18 cellular contexts compared by ENCODE assay signal in the genomic region with DNA sequence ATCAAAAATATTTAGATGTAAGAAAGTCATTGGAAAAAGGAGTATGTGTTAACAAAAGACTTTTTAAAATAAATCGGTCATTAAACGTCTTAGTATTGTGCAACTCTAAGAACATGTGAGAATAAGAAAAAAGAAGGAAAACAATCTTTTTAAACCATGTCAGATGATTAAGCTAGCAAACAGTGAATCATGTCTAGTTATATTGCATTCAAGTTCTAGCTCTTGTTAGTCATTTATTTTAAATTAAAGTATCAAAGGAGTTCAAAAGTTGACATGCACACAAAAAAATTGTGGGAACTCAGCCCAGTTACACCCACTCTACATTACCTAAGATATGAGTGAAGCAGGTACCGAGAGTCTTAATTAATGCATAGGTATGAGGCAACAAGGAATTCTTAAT. TPM values are rescaled to one million over a fixed set of nuclear protein-coding genes. Genes with fewer than 3 reads are reported as not detected.
DNase-seq lines count a peak whose midpoint lies in the region; ATAC-seq, FAIRE-seq and TF ChIP-seq lines count a peak whose summit lies in the region.
"Had no signal": no experiment of that assay in that cellular context is flagged by ENCODE, and none has a peak within 500 bp of the region (broad histone marks: within the 10 kb centered on the region; RNA-seq: fewer than 3 reads in every experiment).

No MANE protein-coding gene starts in this region.

- TF ChIP-seq CTCF in SK-N-SH (IDR thresholded peaks at IDR 0.05) (no peak), GM20000 (IDR thresholded peaks at IDR 0.05; ENCODE audit: extremely low read depth, missing control alignments) (no peak)

- peak; percentile 18 for FAIRE-seq in colon (lab: Jason Lieb, UNC)
- FAIRE-seq: GM12892 had no signal

- no peak overlapping the region for H3K27ac ChIP-seq in SK-N-SH (ENCODE audit: low read depth in 2 of 2, low read length in 1 of 2)
- H3K27ac ChIP-seq: tibial artery had no signal

- peaks cover 3% of the 10 kb centered on the region for H3K9me3 Mint-ChIP-seq in stimulated activated effector memory CD8-positive, alpha-beta T cell treated with anti-CD3 and anti-CD28 coated beads, Interleukin-12 subunit alpha, Interleukin-12 subunit beta, amount 100 ng/mL, for 72 hours
- H3K9me3 Mint-ChIP-seq: activated T-cell treated with anti-CD3 and anti-CD28 coated beads, Interleukin-2, amount 50 U/mL, for 4 hours had no signal

- H3F3A ChIP-seq in SK-N-SH (replicated peaks; ENCODE audit: insufficient read depth): no peaks in the 10 kb centered on the region

- peaks cover 12% of the 10 kb centered on the region for H3K4me1 Mint-ChIP-seq in stimulated activated effector memory CD8-positive, alpha-beta T cell treated with anti-CD3 and anti-CD28 coated beads, Interleukin-12 subunit alpha, Interleukin-12 subunit beta, amount 100 ng/mL, for 72 hours

- no peaks in the 10 kb centered on the region for H4K20me1 ChIP-seq in SK-N-SH (ENCODE audit: insufficient read depth)

- no peaks in the 10 kb centered on the region for H3K27me3 ChIP-seq in SK-N-SH (ENCODE audit: insufficient read depth)
- H3K27me3 ChIP-seq: tibial artery had no signal

- no peaks in the 10 kb centered on the region for H3K79me2 ChIP-seq in SK-N-SH (ENCODE audit: insufficient read depth)

- no peaks in the 10 kb centered on the region for H3K9me2 ChIP-seq in SK-N-SH

- CTCF ChIA-PET in SK-N-SH (lab: Yijun Ruan, JAX): no interaction called here

- H3K4me3 Mint-ChIP-seq in stimulated activated effector memory CD8-positive, alpha-beta T cell treated with anti-CD3 and anti-CD28 coated beads, Interleukin-12 subunit alpha, Interleukin-12 subunit beta, amount 100 ng/mL, for 72 hours: no peak overlapping the region
- H3K4me3 Mint-ChIP-seq: activated B cell treated with CpG ODN at 0.5 μM for 24 hours; activated T-cell treated with anti-CD3 and anti-CD28 coated beads, Interleukin-2, amount 50 U/mL, for 4 hours; brain had no signal

- no peaks in the 10 kb centered on the region for H3K36me3 ChIP-seq in SK-N-SH (replicated peaks in 1 of 2; ENCODE audit: control insufficient read depth in 1 of 2, insufficient read depth in 2 of 2, low read length in 1 of 2)
- H3K36me3 ChIP-seq: tibial artery had no signal

- DNase-seq in SK-N-SH (no peak), kidney glomerular epithelial cell (lab: John Stamatoyannopoulos, UW) (peak; percentile 55), GM20000 (ENCODE audit: low spot score) (no peak), OCI-M2 (lab: John Stamatoyannopoulos, UW; ENCODE audit: unreplicated experiment) (no peak)
- DNase-seq in stimulated activated effector memory CD8-positive, alpha-beta T cell treated with anti-CD3 and anti-CD28 coated beads, Interleukin-12 subunit alpha, Interleukin-12 subunit beta, amount 100 ng/mL, for 72 hours (ENCODE audit: low spot score in 2 of 2): no peak
- DNase-seq: activated B cell treated with CpG ODN at 0.5 μM for 24 hours; activated T-cell treated with anti-CD3 and anti-CD28 coated beads, Interleukin-2, amount 50 U/mL, for 4 hours; erythroblast; H7; NCI-H1694 treated with DMSO at 0.1 percent for 48 hours; NCI-H774; tibial artery had no signal

- H3K4me1 ChIP-seq in SK-N-SH (ENCODE audit: control insufficient read depth in 1 of 2, insufficient read depth in 2 of 2, low read depth in 1 of 2, low read length in 1 of 2): no peaks in the 10 kb centered on the region; a peak in 1 of 4 replicates

- ATAC-seq in SK-N-SH treated with all-trans-retinoic acid at 6 μM for 48 hours (no peak), GM21390 (IDR thresholded peaks at IDR 0.05; ENCODE audit: unreplicated experiment) (no peak)
- no peak for ATAC-seq in stimulated activated effector memory CD8-positive, alpha-beta T cell treated with anti-CD3 and anti-CD28 coated beads, Interleukin-12 subunit alpha, Interleukin-12 subunit beta, amount 100 ng/mL, for 72 hours

- H3K9me3 ChIP-seq in SK-N-SH: no peaks in the 10 kb centered on the region
- H3K9me3 ChIP-seq: tibial artery had no signal

- H3K36me3 Mint-ChIP-seq in stimulated activated effector memory CD8-positive, alpha-beta T cell treated with anti-CD3 and anti-CD28 coated beads, Interleukin-12 subunit alpha, Interleukin-12 subunit beta, amount 100 ng/mL, for 72 hours: no peaks in the 10 kb centered on the region
- H3K36me3 Mint-ChIP-seq: brain had no signal

- WGBS in SK-N-SH (ENCODE audit: low lambda C conversion rate): 71% methylated on average over 3 of the region's 3 CpGs

- H3K4me2 ChIP-seq in SK-N-SH: no peak overlapping the region

- POLR2A ChIA-PET in SK-N-SH (lab: Yijun Ruan, JAX): no interaction called here

- no peak for TF ChIP-seq EP300 in SK-N-SH (IDR thresholded peaks at IDR 0.05; ENCODE audit: borderline replicate concordance in 1 of 2, low read depth in 1 of 2, low read length in 1 of 2)

- TF ChIP-seq RAD21 in SK-N-SH (IDR thresholded peaks at IDR 0.05; ENCODE audit: low read length): no peak

- no peak overlapping the region for H2AFZ ChIP-seq in SK-N-SH (ENCODE audit: low read depth)

- H3K9ac ChIP-seq in SK-N-SH: no peak overlapping the region

- no peak overlapping the region for H3K27ac Mint-ChIP-seq in stimulated activated effector memory CD8-positive, alpha-beta T cell treated with anti-CD3 and anti-CD28 coated beads, Interleukin-12 subunit alpha, Interleukin-12 subunit beta, amount 100 ng/mL, for 72 hours
- H3K27ac Mint-ChIP-seq: activated B cell treated with CpG ODN at 0.5 μM for 24 hours, brain had no signal

- H3K4me3 ChIP-seq in SK-N-SH (ENCODE audit: low read depth in 2 of 2, low read length in 1 of 2): no peak overlapping the region
- H3K4me3 ChIP-seq: SK-N-MC, tibial artery had no signal

TF ChIP-seq in SK-N-SH treated with all-trans-retinoic acid at 6 μM for 48 hours, 23 proteins besides CTCF, POLR2A, EP300 and RAD21:
- peak; percentile 27; the same call in 1 of the 2 replicates for TF ChIP-seq ISL1 (CRISPR knock-in tag; IDR thresholded peaks at IDR 0.05)
- no peak for TF ChIP-seq ZFP30 (CRISPR knock-in tag; IDR thresholded peaks at IDR 0.05)

TF ChIP-seq in SK-N-SH, 30 proteins besides CTCF, POLR2A, EP300 and RAD21:
- TF ChIP-seq FOXM1 (IDR thresholded peaks at IDR 0.05; ENCODE audit: low read depth) (no peak), POLR2AphosphoS5 (IDR thresholded peaks at IDR 0.05; ENCODE audit: low read depth, low read length) (no peak), MEF2A (IDR thresholded peaks at IDR 0.05; ENCODE audit: borderline replicate concordance, low read depth) (no peak), NRF1 (IDR thresholded peaks at IDR 0.05; ENCODE audit: low read depth, low read length) (no peak), GABPA (IDR thresholded peaks at IDR 0.05; ENCODE audit: low read depth) (no peak), TCF12 (IDR thresholded peaks at IDR 0.05) (no peak), SIN3A (IDR thresholded peaks at IDR 0.05; ENCODE audit: borderline replicate concordance, low read depth, low read length) (no peak), RXRA (IDR thresholded peaks at IDR 0.05; ENCODE audit: borderline replicate concordance, low read depth) (no peak), EZH2phosphoT487 (IDR thresholded peaks at IDR 0.05; ENCODE audit: borderline replicate concordance, low read depth) (no peak), MXI1 (IDR thresholded peaks at IDR 0.05; ENCODE audit: low read depth, low read length) (no peak), SMC3 (IDR thresholded peaks at IDR 0.05; ENCODE audit: low read depth, low read length) (no peak)
- TF ChIP-seq, protein P1, sequence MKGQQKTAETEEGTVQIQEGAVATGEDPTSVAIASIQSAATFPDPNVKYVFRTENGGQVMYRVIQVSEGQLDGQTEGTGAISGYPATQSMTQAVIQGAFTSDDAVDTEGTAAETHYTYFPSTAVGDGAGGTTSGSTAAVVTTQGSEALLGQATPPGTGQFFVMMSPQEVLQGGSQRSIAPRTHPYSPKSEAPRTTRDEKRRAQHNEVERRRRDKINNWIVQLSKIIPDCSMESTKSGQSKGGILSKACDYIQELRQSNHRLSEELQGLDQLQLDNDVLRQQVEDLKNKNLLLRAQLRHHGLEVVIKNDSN (IDR thresholded peaks at IDR 0.05; ENCODE audit: borderline replicate concordance, low read depth): no peak
- TF ChIP-seq, protein P2, sequence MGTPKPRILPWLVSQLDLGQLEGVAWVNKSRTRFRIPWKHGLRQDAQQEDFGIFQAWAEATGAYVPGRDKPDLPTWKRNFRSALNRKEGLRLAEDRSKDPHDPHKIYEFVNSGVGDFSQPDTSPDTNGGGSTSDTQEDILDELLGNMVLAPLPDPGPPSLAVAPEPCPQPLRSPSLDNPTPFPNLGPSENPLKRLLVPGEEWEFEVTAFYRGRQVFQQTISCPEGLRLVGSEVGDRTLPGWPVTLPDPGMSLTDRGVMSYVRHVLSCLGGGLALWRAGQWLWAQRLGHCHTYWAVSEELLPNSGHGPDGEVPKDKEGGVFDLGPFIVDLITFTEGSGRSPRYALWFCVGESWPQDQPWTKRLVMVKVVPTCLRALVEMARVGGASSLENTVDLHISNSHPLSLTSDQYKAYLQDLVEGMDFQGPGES (IDR thresholded peaks at IDR 0.05; ENCODE audit: low read depth, low read length): no peak

RNA-seq across cellular contexts. Expression of a gene that starts 9.8 kb away (rescaled TPM):
- 1.9 and 2.7 TPM in 2 replicates for polyA plus RNA-seq in SK-N-SH (2012; rRNA removed)
- polyA plus RNA-seq in SK-N-SH (2012; cell fraction: cytosol; rRNA removed): 1.8 and 2.3 TPM in 2 replicates
- 0.80 and 1.8 TPM in 2 replicates for polyA plus RNA-seq in SK-N-SH (2012; cell fraction: nucleus; rRNA removed)
